In the genomic region with DNA sequence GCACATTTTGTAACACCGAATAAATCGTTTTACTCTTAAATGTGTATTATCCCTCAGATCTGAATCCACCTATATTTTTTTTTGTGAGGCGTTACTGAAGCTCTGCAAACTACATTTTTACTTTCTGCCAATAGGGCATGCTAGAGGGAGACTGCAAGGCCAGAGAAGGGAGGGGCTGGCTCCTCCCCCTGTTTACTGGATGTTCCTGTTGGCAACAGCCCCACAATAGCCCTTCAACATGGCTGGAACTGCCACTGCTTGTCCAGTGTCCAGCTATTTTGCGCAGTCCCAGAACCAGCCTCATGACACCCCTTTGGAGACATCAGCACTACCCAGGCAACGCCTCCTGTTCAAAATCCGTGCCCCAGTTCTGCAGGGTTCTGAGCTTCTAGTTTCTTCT, we compare ENCODE assay signal across 16 cellular contexts.
DNase-seq lines count a peak whose midpoint lies in the region; ATAC-seq and TF ChIP-seq lines count a peak whose summit lies in the region.
"Had no signal": no experiment of that assay in that cellular context is flagged by ENCODE, and none has a peak within 500 bp of the region (broad histone marks: within the 10 kb centered on the region; RNA-seq: fewer than 3 reads in every experiment).

No MANE protein-coding gene starts in this region.

- H3K27me3 Mint-ChIP-seq in chondrocyte (ENCODE audit: low read depth), result no peaks in the 10 kb centered on the region
- H3K27me3 Mint-ChIP-seq: activated CD4-positive, alpha-beta T cell treated with anti-CD3 and anti-CD28 coated beads for 36 hours had no signal

- no peak overlapping the region for H3K27ac Mint-ChIP-seq in chondrocyte (ENCODE audit: unreplicated experiment)
- H3K27ac Mint-ChIP-seq: activated CD4-positive, alpha-beta T cell treated with anti-CD3 and anti-CD28 coated beads for 36 hours; naive B cell; T-helper 17 cell had no signal

- no peaks in the 10 kb centered on the region for H3K4me1 Mint-ChIP-seq in chondrocyte (ENCODE audit: low read depth)
- H3K4me1 Mint-ChIP-seq: activated CD4-positive, alpha-beta T cell treated with anti-CD3 and anti-CD28 coated beads for 36 hours; T-helper 17 cell had no signal

- H3K27ac ChIP-seq in 22Rv1, result no peak overlapping the region

- in situ Hi-C loops in SK-MEL-5 (cut with HindIII; ENCODE audit: low pct_unique_long_range_greater_than_20kb, low sequenced_read_pairs), result no loop called here

- H3K36me3 ChIP-seq in H7 (replicated peaks; ENCODE audit: control insufficient read depth, insufficient read depth, low read length), result no peaks in the 10 kb centered on the region

- H3K9me3 Mint-ChIP-seq in chondrocyte (ENCODE audit: low read depth), result no peaks in the 10 kb centered on the region
- H3K9me3 Mint-ChIP-seq: activated T-cell treated with anti-CD3 and anti-CD28 coated beads, Interleukin-2, amount 50 U/mL, for 4 hours; naive B cell had no signal

- H3K27me3 ChIP-seq in H7 (ENCODE audit: control insufficient read depth, insufficient read depth, low read length), result no peaks in the 10 kb centered on the region

- H3K4me3 Mint-ChIP-seq in chondrocyte (ENCODE audit: unreplicated experiment), result no peak overlapping the region
- H3K4me3 Mint-ChIP-seq: activated CD4-positive, alpha-beta T cell treated with anti-CD3 and anti-CD28 coated beads for 36 hours; activated T-cell treated with anti-CD3 and anti-CD28 coated beads, Interleukin-2, amount 50 U/mL, for 4 hours; naive B cell; T-helper 17 cell had no signal

- DNase-seq in H7 (peak; percentile 65), SK-MEL-5 (ENCODE audit: low read depth, low spot score) (peak; percentile 62), head of caudate nucleus (peak in 36 of 42 donors; percentile 6 to 76 (median 30)), medulla oblongata (ENCODE audit: extremely low spot score) (no peak), chondrocyte (ENCODE audit: low spot score) (no peak), cerebellar cortex (ENCODE audit: low spot score) (no peak)
- DNase-seq: activated CD4-positive, alpha-beta T cell treated with anti-CD3 and anti-CD28 coated beads for 36 hours; activated T-cell treated with anti-CD3 and anti-CD28 coated beads, Interleukin-2, amount 50 U/mL, for 4 hours; naive B cell; NCI-H1930; PC-3; right cardiac atrium; stimulated activated CD4-positive, alpha-beta T cell treated with anti-CD3 and anti-CD28 coated beads, Interleukin-2, amount 100 ng/mL, for 48 hours; T-helper 17 cell had no signal

- H3K36me3 Mint-ChIP-seq in chondrocyte (ENCODE audit: low read depth), result no peaks in the 10 kb centered on the region
- H3K36me3 Mint-ChIP-seq: naive B cell had no signal

- TF ChIP-seq CTCF in 22Rv1 (IDR thresholded peaks at IDR 0.05) (peak; percentile 41), chondrocyte (IDR thresholded peaks at IDR 0.05) (no peak)

- intact Hi-C loops in head of caudate nucleus (cut with DNase I), result no loop called here

- no peak for ATAC-seq in HG02981 (IDR thresholded peaks at IDR 0.05; ENCODE audit: unreplicated experiment)
- ATAC-seq: activated CD4-positive, alpha-beta T cell treated with anti-CD3 and anti-CD28 coated beads for 36 hours; activated T-cell treated with anti-CD3 and anti-CD28 coated beads, Interleukin-2, amount 50 U/mL, for 4 hours; PC-3; right cardiac atrium; T-helper 17 cell had no signal

- no peak overlapping the region for H3K4me3 ChIP-seq in H7 (ENCODE audit: insufficient read depth, low read depth, low read length)

Comparison
In these comparisons a context has a peak if more than half of its experiments do, and no peak if none do; other contexts are left out.
1. DNase-seq: peak in H7 (single experiment), SK-MEL-5 (single experiment) and head of caudate nucleus (36 of 42); none in medulla oblongata (single experiment), chondrocyte (single experiment) and cerebellar cortex (single experiment).